In genomic region chr7:89003619-89003956, GRCh38 we compare ENCODE assay signal across 1 cellular context.
TF ChIP-seq lines count a peak whose summit lies in the region.

No MANE protein-coding gene starts in this region.

TF ChIP-seq in GM12878, 131 proteins besides CTCF, POLR2A, EP300 and RAD21 (continued from another document):
- TF ChIP-seq IRF3 (IDR thresholded peaks at IDR 0.05) (no peak), CHD2 (IDR thresholded peaks at IDR 0.05; ENCODE audit: borderline replicate concordance, low read depth, low read length) (no peak), MAX (IDR thresholded peaks at IDR 0.05; ENCODE audit: low read depth, low read length) (no peak), JUND (IDR thresholded peaks at IDR 0.05; ENCODE audit: low read depth, low read length) (no peak), ATF7 (IDR thresholded peaks at IDR 0.05; ENCODE audit: low read depth) (peak; percentile 46; the same call in 1 of the 2 replicates), SREBF1 (IDR thresholded peaks at IDR 0.05; ENCODE audit: low read length) (no peak), MXI1 (IDR thresholded peaks at IDR 0.05; ENCODE audit: low read depth, low read length) (no peak), HCFC1 (IDR thresholded peaks at IDR 0.05; ENCODE audit: low read length) (no peak), CREM (IDR thresholded peaks at IDR 0.05; ENCODE audit: low read depth) (0 out of 2 replicates have a peak, but pooled peaks have one; percentile 30), FOXK2 (IDR thresholded peaks at IDR 0.05) (no peak), ZSCAN29 (IDR thresholded peaks at IDR 0.05) (no peak), FOXM1 (IDR thresholded peaks at IDR 0.05; ENCODE audit: low read depth, low read length) (peak; percentile 22; the same call in 1 of the 2 replicates), TAF1 (IDR thresholded peaks at IDR 0.05; ENCODE audit: borderline replicate concordance, low read depth, low read length) (no peak), JUNB (IDR thresholded peaks at IDR 0.05) (peak; percentile 60), SIN3A (IDR thresholded peaks at IDR 0.05; ENCODE audit: low read depth, low read length) (no peak), NFXL1 (IDR thresholded peaks at IDR 0.05; ENCODE audit: borderline replicate concordance) (no peak), BRCA1 (IDR thresholded peaks at IDR 0.05; ENCODE audit: low read depth, low read length) (no peak), MEF2B (IDR thresholded peaks at IDR 0.05; ENCODE audit: partially characterized antibody, poor library complexity, severe bottlenecking) (peak; percentile 48), BCLAF1 (IDR thresholded peaks at IDR 0.05) (no peak), BHLHE40 (IDR thresholded peaks at IDR 0.05; ENCODE audit: borderline replicate concordance in 1 of 2, low read depth in 2 of 2, low read length in 1 of 2) (peak in 1 of 2 experiments; percentile 51; a peak in 1 of 4 replicates), CHD1 (IDR thresholded peaks at IDR 0.05; ENCODE audit: low read depth, low read length) (no peak), PAX5 (IDR thresholded peaks at IDR 0.05; ENCODE audit: borderline replicate concordance, low read depth, low read length) (no peak), DPF2 (IDR thresholded peaks at IDR 0.05) (peak; percentile 71; the same call in 1 of the 2 replicates), RUNX3 (IDR thresholded peaks at IDR 0.05; ENCODE audit: low read length) (peak; percentile 72; the same call in 1 of the 2 replicates), NFIC (IDR thresholded peaks at IDR 0.05; ENCODE audit: low read depth, low read length) (0 out of 2 replicates have a peak, but pooled peaks have one; percentile 16), ZNF217 (IDR thresholded peaks at IDR 0.05) (peak; percentile 53; the same call in 1 of the 2 replicates), PKNOX1 (IDR thresholded peaks at IDR 0.05) (no peak), GABPA (IDR thresholded peaks at IDR 0.05; ENCODE audit: low read depth) (no peak), RELA (IDR thresholded peaks at IDR 0.05; ENCODE audit: borderline replicate concordance, partially characterized antibody) (no peak)
